ENCODE assay signal across 11 cellular contexts in genomic region chr1:227356582-227357228, GRCh38. TPM values are rescaled to one million over a fixed set of nuclear protein-coding genes. Genes with fewer than 3 reads are reported as not detected.
DNase-seq lines count a peak whose midpoint lies in the region; ATAC-seq, FAIRE-seq and TF ChIP-seq lines count a peak whose summit lies in the region.
"Had no signal": no experiment of that assay in that cellular context is flagged by ENCODE, and none has a peak within 500 bp of the region (broad histone marks: within the 10 kb centered on the region; RNA-seq: fewer than 3 reads in every experiment).

No MANE protein-coding gene starts in this region.

- POLR2A ChIA-PET in HCT116 (lab: Charles Lee): interaction anchor here (0.9 to 1.6 kb wide), 4 partner anchors 11 to 75 kb away, joined by 3 to 4 read pairs (median 4); partner anchors contain the start of gene CDC42BPA

- H3K9me2 ChIP-seq in HCT116 (ENCODE audit: insufficient read depth): no peaks in the 10 kb centered on the region

- intact Hi-C loops in HCT116 (cut with micrococcal nuclease): loop anchor here (5.0 kb wide), 1 partner anchor 39 kb away; the partner anchor contains the start of gene CDC42BPA
- intact Hi-C loops in vagina (cut with DNase I): no loop called here

- H3K4me3 ChIP-seq in HCT116 (replicated peaks in 1 of 2; ENCODE audit: low read depth in 1 of 2, low read length in 2 of 2): peak overlapping the region; percentile 15 to 47
- H3K4me3 ChIP-seq in SK-N-MC: no peak overlapping the region
- H3K4me3 ChIP-seq in iPS DF 6.9 (ENCODE audit: low read length): no peak overlapping the region
- H3K4me3 ChIP-seq in skeletal muscle tissue (ENCODE audit: low read length in 3 of 3): peak overlapping the region in 1 of 3 donors; percentile 34
- no peak overlapping the region for H3K4me3 ChIP-seq in vagina
- H3K4me3 ChIP-seq: dorsolateral prefrontal cortex had no signal

- CTCF ChIA-PET in HCT116 (lab: Charles Lee): interaction anchor here (0.9 kb wide), 1 partner anchor 13 kb away, joined by 3 read pairs; no protein-coding TSS in a partner anchor

- peaks cover 21 to 26% of the 10 kb centered on the region in 2 experiments for H3K4me1 ChIP-seq in HCT116 (ENCODE audit: control insufficient read depth in 1 of 2, insufficient read depth in 2 of 2, low read length in 2 of 2)
- H3K4me1 ChIP-seq in iPS DF 6.9 (ENCODE audit: control insufficient read depth, insufficient read depth, low read length): peaks cover 9% of the 10 kb centered on the region
- peaks cover 9 to 25% (median 23%) of the 10 kb centered on the region in 3 donors for H3K4me1 ChIP-seq in skeletal muscle tissue (ENCODE audit: control insufficient read depth in 3 of 3, insufficient read depth in 3 of 3, low read length in 3 of 3)
- peaks cover 7% of the 10 kb centered on the region for H3K4me1 ChIP-seq in vagina

- DNase-seq in HCT116 (ENCODE audit: low read depth, low spot score): peak; percentile 48
- peak; percentile 42 for DNase-seq in SK-N-MC (ENCODE audit: low read depth, low spot score)
- DNase-seq in iPS DF 6.9 (ENCODE audit: low read depth, low spot score): peak; percentile 80
- DNase-seq in T-helper 1 cell: no peak
- no peak for DNase-seq in dedifferentiated amniotic fluid mesenchymal stem cell (ENCODE audit: extremely low spot score)
- no peak for DNase-seq in GM12891 (ENCODE audit: insufficient read length, low spot score)
- no peak for DNase-seq in vagina (ENCODE audit: extremely low spot score in 2 of 2)
- DNase-seq: activated T-cell treated with anti-CD3 and anti-CD28 coated beads for 4 hours, dorsolateral prefrontal cortex, naive B cell had no signal

- RAD21 ChIA-PET in HCT116 (lab: Charles Lee; ENCODE audit: low non-redundant PET in 1 of 2, low total read pairs in 2 of 2, uncharacterized antibody in 2 of 2, unreplicated experiment in 2 of 2): no interaction called here

- TF ChIP-seq RAD21 in HCT116 (IDR thresholded peaks at IDR 0.05; ENCODE audit: low read depth): no peak

- peak; percentile 79 for ATAC-seq in HCT116

- TSS peak; percentile 98 for BruUV-seq in HCT116 (replicated peaks; lab: Mats Ljungman, UMichigan)

- H3K27ac ChIP-seq in HCT116 (ENCODE audit: low read depth, low read length): peak overlapping the region; percentile 68
- no peak overlapping the region for H3K27ac ChIP-seq in SK-N-MC
- peak overlapping the region; percentile 45 for H3K27ac ChIP-seq in iPS DF 6.9 (ENCODE audit: low read length)
- H3K27ac ChIP-seq in skeletal muscle tissue (ENCODE audit: low read depth, low read length): peak overlapping the region; percentile 56
- no peak overlapping the region for H3K27ac ChIP-seq in vagina

- H3K27me3 ChIP-seq in HCT116 (ENCODE audit: insufficient read depth, low read length): no peaks in the 10 kb centered on the region
- no peaks in the 10 kb centered on the region for H3K27me3 ChIP-seq in iPS DF 6.9 (ENCODE audit: control insufficient read depth, insufficient read depth, low read length)
- no peaks in the 10 kb centered on the region for H3K27me3 ChIP-seq in skeletal muscle tissue (ENCODE audit: control insufficient read depth in 3 of 3, insufficient read depth in 3 of 3, low read length in 3 of 3)
- no peaks in the 10 kb centered on the region for H3K27me3 ChIP-seq in vagina
- H3K27me3 ChIP-seq: dorsolateral prefrontal cortex had no signal

- H3K4me2 ChIP-seq in HCT116 (ENCODE audit: low read length): peak overlapping the region; percentile 80

- H3K36me3 ChIP-seq in HCT116 (ENCODE audit: control insufficient read depth in 1 of 2, insufficient read depth in 2 of 2, low read length in 2 of 2) (no peaks in the 10 kb centered on the region), SK-N-MC (ENCODE audit: insufficient read depth, low read length) (no peaks in the 10 kb centered on the region), iPS DF 6.9 (ENCODE audit: control insufficient read depth, insufficient read depth, low read length) (no peaks in the 10 kb centered on the region), skeletal muscle tissue (ENCODE audit: control insufficient read depth in 3 of 3, insufficient read depth in 3 of 3, low read length in 3 of 3) (no peaks in the 10 kb centered on the region), vagina (no peaks in the 10 kb centered on the region)

- FAIRE-seq in GM12891 (lab: Jason Lieb, UNC): no peak

- peak overlapping the region; percentile 42 for H2AFZ ChIP-seq in HCT116 (ENCODE audit: low read depth, low read length, poor library complexity, severe bottlenecking)

- 0 out of 6 replicates have a peak, but pooled peaks of 1 of the 3 experiments have one; percentile 9 for TF ChIP-seq CTCF in HCT116 (IDR thresholded peaks at IDR 0.05 in 2 of 3, conservative IDR thresholded peaks at IDR 0.05 in 1 of 3; ENCODE audit: borderline replicate concordance in 1 of 3, insufficient read depth in 1 of 3, low read depth in 2 of 3, low read length in 2 of 3)
- no peak for TF ChIP-seq CTCF in vagina (IDR thresholded peaks at IDR 0.05)

- H3K9me3 ChIP-seq in HCT116 (ENCODE audit: control insufficient read depth in 1 of 2, insufficient read depth in 1 of 2, low read depth in 1 of 2, low read length in 2 of 2) (no peaks in the 10 kb centered on the region), SK-N-MC (ENCODE audit: low read depth, low read length) (no peaks in the 10 kb centered on the region), iPS DF 6.9 (ENCODE audit: control insufficient read depth, insufficient read depth, low read length) (no peaks in the 10 kb centered on the region), skeletal muscle tissue (ENCODE audit: control insufficient read depth in 3 of 3, low read length in 3 of 3) (no peaks in the 10 kb centered on the region), vagina (no peaks in the 10 kb centered on the region)

- H4K20me1 ChIP-seq in HCT116 (ENCODE audit: insufficient read depth): no peaks in the 10 kb centered on the region

- no peaks in the 10 kb centered on the region for H3K79me2 ChIP-seq in HCT116 (ENCODE audit: insufficient read depth, low read length)

- no peak for TF ChIP-seq POLR2A in HCT116 (IDR thresholded peaks at IDR 0.05; ENCODE audit: borderline replicate concordance, extremely low read depth, insufficient read depth, insufficient read length)
- no peak for TF ChIP-seq POLR2A in GM12891 (IDR thresholded peaks at IDR 0.05; ENCODE audit: low read depth, low read length)
- TF ChIP-seq POLR2A in vagina (IDR thresholded peaks at IDR 0.05): no peak

- WGBS in iPS DF 6.9 (ENCODE audit: insufficient coverage, insufficient read length): no CpG with 5 or more reads among the region's 7 CpGs

- H3K9ac ChIP-seq in HCT116 (ENCODE audit: low read length) (peak overlapping the region; percentile 51), SK-N-MC (ENCODE audit: insufficient read length) (no peak overlapping the region), skeletal muscle tissue (ENCODE audit: low read depth in 1 of 3, low read length in 3 of 3) (no peak overlapping the region)

TF ChIP-seq in HCT116, 20 proteins besides CTCF, POLR2A, EP300 and RAD21:
- TF ChIP-seq TCF7L2 (IDR thresholded peaks at IDR 0.05; ENCODE audit: borderline replicate concordance, extremely low read depth, insufficient read depth, insufficient read length): no peak
- peak; percentile 41; the same call in 1 of the 2 replicates for TF ChIP-seq JUND (IDR thresholded peaks at IDR 0.05)
- peak; percentile 70; the same call in 1 of the 2 replicates for TF ChIP-seq CBX3 (IDR thresholded peaks at IDR 0.05; ENCODE audit: low read depth)
- TF ChIP-seq SRF (IDR thresholded peaks at IDR 0.05; ENCODE audit: low read depth): 0 out of 2 replicates have a peak, but pooled peaks have one; percentile 15
- TF ChIP-seq SIN3A (IDR thresholded peaks at IDR 0.05; ENCODE audit: low read depth): peak; percentile 34; the same call in 1 of the 2 replicates

TF ChIP-seq in GM12891, 5 proteins besides CTCF, POLR2A, EP300 and RAD21:
- TF ChIP-seq TAF1 (IDR thresholded peaks at IDR 0.05; ENCODE audit: low read depth, low read length): no peak
- no peak for TF ChIP-seq SPI1 (IDR thresholded peaks at IDR 0.05; ENCODE audit: low read depth, low read length)

RNA-seq across cellular contexts. Expression of gene CDC42BPA, which starts 38.4 kb away (rescaled TPM):
- total RNA-seq in HCT116 (2021; ENCODE audit: unreplicated experiment): 44.0 TPM
- 12.8 and 15.7 TPM in 2 replicates for polyA plus RNA-seq in HCT116 (2012)
- total RNA-seq in skeletal muscle tissue: 44.4 TPM
- 0.05 TPM for polyA plus RNA-seq in GM12891 (2012; ENCODE audit: low read depth, missing spikeins)
- 42.7 TPM for total RNA-seq in vagina

Comparison
In these comparisons a context has a peak if more than half of its experiments do, and no peak if none do; other contexts are left out.
1. DNase-seq: peak in HCT116 (single experiment), SK-N-MC (single experiment) and iPS DF 6.9 (single experiment); none in T-helper 1 cell (0 of 5), dedifferentiated amniotic fluid mesenchymal stem cell (single experiment), GM12891 (single experiment) and vagina (0 of 2).
2. H3K27ac ChIP-seq: peak in HCT116 (single experiment), iPS DF 6.9 (single experiment) and skeletal muscle tissue (single experiment); none in SK-N-MC (single experiment) and vagina (single experiment).
3. H3K4me3 ChIP-seq: peak in HCT116 (2 of 2); none in SK-N-MC (single experiment), iPS DF 6.9 (single experiment) and vagina (0 of 2).